ENCODE assay signal across 20 cellular contexts in the genomic region with DNA sequence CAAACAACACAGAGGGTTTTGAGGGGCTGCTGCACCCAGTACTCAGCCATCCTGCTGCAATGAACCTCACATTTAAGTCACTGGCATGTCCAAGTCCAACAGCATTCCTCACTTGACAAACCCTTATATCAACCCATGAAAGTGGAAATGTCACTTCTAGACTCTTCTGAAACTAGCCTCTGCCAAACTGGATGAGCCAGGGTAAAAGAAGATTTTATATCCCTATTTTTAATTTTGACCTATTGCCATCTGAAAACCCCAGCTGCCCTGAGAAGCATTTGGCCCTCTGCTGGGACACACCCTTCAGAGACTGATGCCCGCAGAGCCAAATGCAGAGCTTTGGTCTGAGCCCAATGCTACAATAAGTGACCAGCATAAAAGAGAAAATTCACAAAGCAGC.
A peak's percentile ranks its signal among the peaks of the same experiment; 100 is the strongest.
DNase-seq lines count a peak whose midpoint lies in the region; ATAC-seq, FAIRE-seq and TF ChIP-seq lines count a peak whose summit lies in the region.
"Had no signal": no experiment of that assay in that cellular context is flagged by ENCODE, and none has a peak within 500 bp of the region (broad histone marks: within the 10 kb centered on the region; RNA-seq: fewer than 3 reads in every experiment).

No MANE protein-coding gene starts in this region.

- in situ Hi-C loops in transverse colon (cut with MboI; ENCODE audit: low pct_ligation_motif_present in 1 of 4, low pct_unique_long_range_greater_than_20kb in 1 of 4, low sequenced_read_pairs in 3 of 4) = no loop called here

- peak in 6 of 8 donors; percentile 53 to 80 (median 59) for ATAC-seq in heart right ventricle
- no peak for ATAC-seq in activated CD4-positive, alpha-beta T cell treated with anti-CD3 and anti-CD28 coated beads for 36 hours

- CTCF ChIA-PET in activated CD4-positive, alpha-beta T cell treated with anti-CD3 and anti-CD28 coated beads for 36 hours (lab: Charles Lee) = interaction anchor here (0.6 to 1.0 kb wide), 2 partner anchors 19 to 210 kb away, joined by 3 to 5 read pairs; no protein-coding TSS in a partner anchor

- no peaks in the 10 kb centered on the region for H3K4me1 Mint-ChIP-seq in activated CD4-positive, alpha-beta T cell treated with anti-CD3 and anti-CD28 coated beads for 36 hours
- H3K4me1 Mint-ChIP-seq: CD14-positive monocyte had no signal

- H3K4me1 ChIP-seq in heart right ventricle (peaks cover 0 to 47% (median 21%) of the 10 kb centered on the region in 9 donors), transverse colon (peaks cover 0 to 15% (median 0%) of the 10 kb centered on the region in 4 donors)

- no peak overlapping the region for H3K27ac Mint-ChIP-seq in activated CD4-positive, alpha-beta T cell treated with anti-CD3 and anti-CD28 coated beads for 36 hours

- WGBS in heart right ventricle, 2 donors = 55 to 57% methylated on average over 1 of the region's 1 CpG
- WGBS in transverse colon (ENCODE audit: low coverage in 1 of 2), 2 donors = 87% methylated on average over 1 of the region's 1 CpG; no CpG with 5 or more reads in 1 of the 2 donors

- TF ChIP-seq EP300 in transverse colon (IDR thresholded peaks at IDR 0.05; ENCODE audit: low read depth) = no peak

- peaks cover 29% of the 10 kb centered on the region for H3K36me3 Mint-ChIP-seq in activated CD4-positive, alpha-beta T cell treated with anti-CD3 and anti-CD28 coated beads for 36 hours (ENCODE audit: low read depth)
- H3K36me3 Mint-ChIP-seq: CD14-positive monocyte had no signal

- no peak overlapping the region for H3K4me3 Mint-ChIP-seq in activated CD4-positive, alpha-beta T cell treated with anti-CD3 and anti-CD28 coated beads for 36 hours
- H3K4me3 Mint-ChIP-seq: CD14-positive monocyte had no signal

- FAIRE-seq in RCC 7860 (lab: Jason Lieb, UNC) = no peak
- FAIRE-seq: D721Med had no signal

- intact Hi-C loops in heart right ventricle (cut with DNase I) = loop anchor here in 3 of 10 donors (5.0 kb wide), 3 partner anchors 66 to 1821 kb away; no protein-coding TSS in a partner anchor
- intact Hi-C loops in transverse colon (cut with DNase I; ENCODE audit: low total_unique reads) = no loop called here
- intact Hi-C loops in activated CD4-positive, alpha-beta T cell treated with anti-CD3 and anti-CD28 coated beads for 36 hours (cut with DNase I, micrococcal nuclease) = no loop called here

- peak; percentile 66 for DNase-seq in cerebellar cortex (ENCODE audit: low spot score)
- DNase-seq in heart right ventricle = no peak
- peak; percentile 84 for DNase-seq in myocyte (ENCODE audit: low read depth)
- DNase-seq in LoVo (ENCODE audit: low spot score) = no peak
- DNase-seq in transverse colon = no peak
- DNase-seq in RCC 7860 (ENCODE audit: low spot score) = no peak
- DNase-seq in activated CD4-positive, alpha-beta T cell treated with anti-CD3 and anti-CD28 coated beads for 36 hours = no peak
- DNase-seq: 8988T, EL, H7, Karpas-422, NCI-H1694, NCI-H2081, NCI-H2171, NCI-H524 treated with DMSO at 0.1 percent for 48 hours, NCI-H82, Peyer's patch had no signal

- H3K9me3 ChIP-seq in heart right ventricle (peaks cover 0 to 10% (median 0%) of the 10 kb centered on the region in 11 donors), transverse colon (no peaks in the 10 kb centered on the region)
- H3K9me3 ChIP-seq: Peyer's patch had no signal

- TF ChIP-seq POLR2A in transverse colon (IDR thresholded peaks at IDR 0.05) = no peak

- no peaks in the 10 kb centered on the region for H3K27me3 Mint-ChIP-seq in activated CD4-positive, alpha-beta T cell treated with anti-CD3 and anti-CD28 coated beads for 36 hours

- H3K4me3 ChIP-seq in heart right ventricle (no peak overlapping the region), transverse colon (no peak overlapping the region)
- H3K4me3 ChIP-seq: Peyer's patch had no signal

- POLR2A ChIA-PET in activated CD4-positive, alpha-beta T cell treated with anti-CD3 and anti-CD28 coated beads for 36 hours (lab: Charles Lee) = no interaction called here

- no peak for TF ChIP-seq CTCF in C4-2B (conservative IDR thresholded peaks at IDR 0.05)
- TF ChIP-seq CTCF in heart right ventricle (IDR thresholded peaks at IDR 0.05) = no peak
- TF ChIP-seq CTCF in transverse colon (IDR thresholded peaks at IDR 0.05) = no peak

- H3K27me3 ChIP-seq in heart right ventricle (no peaks in the 10 kb centered on the region), transverse colon (no peaks in the 10 kb centered on the region)
- H3K27me3 ChIP-seq: Peyer's patch had no signal

- H3K27ac ChIP-seq in C4-2B (peak overlapping the region; percentile 73; the same call in 1 of the 2 replicates), heart right ventricle (peak overlapping the region in 6 of 10 donors; percentile 35 to 62 (median 54)), transverse colon (no peak overlapping the region)
- H3K27ac ChIP-seq: Peyer's patch had no signal

- H3K36me3 ChIP-seq in heart right ventricle (peaks cover 0 to 51% (median 0%) of the 10 kb centered on the region in 9 donors), transverse colon (no peaks in the 10 kb centered on the region)
- H3K36me3 ChIP-seq: Peyer's patch had no signal

- no peaks in the 10 kb centered on the region for H3K9me3 Mint-ChIP-seq in activated CD4-positive, alpha-beta T cell treated with anti-CD3 and anti-CD28 coated beads for 36 hours (ENCODE audit: low read depth)

Comparison
In these comparisons a context has a peak if more than half of its experiments do, and no peak if none do; other contexts are left out.
1. H3K27ac ChIP-seq: peak in C4-2B (single experiment) and heart right ventricle (6 of 10); none in transverse colon (0 of 4).
2. DNase-seq: peak in cerebellar cortex (single experiment) and myocyte (single experiment); none in heart right ventricle (0 of 2), LoVo (single experiment), transverse colon (single experiment), RCC 7860 (single experiment) and activated CD4-positive, alpha-beta T cell treated with anti-CD3 and anti-CD28 coated beads for 36 hours (single experiment).